ENCODE assay signal across 8 cellular contexts in the genomic region with DNA sequence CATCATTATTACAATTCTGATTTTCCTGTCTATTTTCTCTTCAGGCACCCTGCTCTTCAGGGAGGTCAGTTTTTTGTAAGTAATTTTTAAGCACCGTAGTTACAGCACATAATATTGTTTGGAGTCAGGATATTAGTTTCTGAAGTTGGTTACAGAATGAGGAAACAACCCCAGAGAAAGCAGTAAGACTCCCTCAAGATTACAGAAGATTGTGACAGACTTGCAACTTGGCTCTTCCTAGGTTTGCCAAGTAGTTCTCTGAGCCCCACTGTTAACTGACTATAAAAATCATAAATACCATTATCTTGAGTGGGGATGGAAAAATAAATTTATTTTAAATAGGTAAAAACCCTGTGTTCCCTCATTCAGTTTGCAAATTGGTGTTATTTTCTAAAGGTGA. TPM values are rescaled to one million over a fixed set of nuclear protein-coding genes. Genes with fewer than 3 reads are reported as not detected.
A peak's percentile ranks its signal among the peaks of the same experiment; 100 is the strongest.
DNase-seq lines count a peak whose midpoint lies in the region; ATAC-seq, FAIRE-seq and TF ChIP-seq lines count a peak whose summit lies in the region.

No MANE protein-coding gene starts in this region.

- peaks cover 11% of the 10 kb centered on the region for H3K79me1 ChIP-seq in mesendoderm (ENCODE audit: low read length)

- H3K27ac ChIP-seq in ACC112 (ENCODE audit: low read depth, low read length) (no peak overlapping the region), GM12878 (ENCODE audit: control insufficient read depth, insufficient read depth) (peak overlapping the region; percentile 82), mesendoderm (ENCODE audit: low read depth, low read length) (no peak overlapping the region)

- POLR2A ChIA-PET in GM12878 (lab: Charles Lee): interaction anchor here (0.8 kb wide), 1 partner anchor 24 kb away, joined by 3 read pairs; no protein-coding TSS in a partner anchor

- H4K5ac ChIP-seq in mesendoderm (ENCODE audit: low read length): no peak overlapping the region

- CTCF ChIA-PET in GM12878 (lab: Yijun Ruan, JAX): interaction anchor here (1.1 to 1.7 kb wide), 2 partner anchors 26 to 179 kb away, joined by 3 to 4 read pairs; no protein-coding TSS in a partner anchor

- H3K4me2 ChIP-seq in GM12878 (ENCODE audit: control insufficient read depth, insufficient read depth): peak overlapping the region; percentile 71
- peak overlapping the region; percentile 99 for H3K4me2 ChIP-seq in mesendoderm (ENCODE audit: low read length)

- H3K9ac ChIP-seq in GM12878 (ENCODE audit: control insufficient read depth, insufficient read depth, low read length): peak overlapping the region; percentile 92
- peak overlapping the region; percentile 91 for H3K9ac ChIP-seq in mesendoderm (ENCODE audit: low read length)

- H2AFZ ChIP-seq in ACC112 (ENCODE audit: low read length, unreplicated experiment): no peak overlapping the region
- H2AFZ ChIP-seq in GM12878 (ENCODE audit: control insufficient read depth, low read depth, low read length): no peak overlapping the region; the same call in 1 of the 2 replicates

- H2AK5ac ChIP-seq in mesendoderm (ENCODE audit: low read length): no peak overlapping the region

- no peak for FAIRE-seq in GM12878 (lab: Jason Lieb, UNC)

- in situ Hi-C loops in KBM-7 (cut with MboI; ENCODE audit: low pct_unique_long_range_greater_than_20kb, low sequenced_read_pairs): no loop called here
- in situ Hi-C loops in GM12878 (cut with MboI): loop anchor here (10.0 kb wide), 1 partner anchor 161 kb away; no protein-coding TSS in a partner anchor

- intact Hi-C loops in GM12878 (cut with micrococcal nuclease; ENCODE audit: unreplicated experiment): loop anchor here (2.0 to 10.0 kb wide), 2 partner anchors 167 to 471 kb away; a partner anchor contains a TSS

- no peak for TF ChIP-seq EP300 in GM12878 (IDR thresholded peaks at IDR 0.05; ENCODE audit: borderline replicate concordance in 1 of 2, control insufficient read depth in 1 of 2, low read depth in 2 of 2, low read length in 2 of 2)

- peak overlapping the region; percentile 96 for H3K4me3 ChIP-seq in ACC112 (ENCODE audit: low read depth, low read length)
- H3K4me3 ChIP-seq in GM12878: peak overlapping the region; percentile 92
- H3K4me3 ChIP-seq in mesendoderm (ENCODE audit: low read length): peak overlapping the region; percentile 98

- no peaks in the 10 kb centered on the region for H3K9me3 ChIP-seq in GM12878 (replicated peaks; ENCODE audit: control insufficient read depth, insufficient read depth, low read length)

- H3K79me2 ChIP-seq in ACC112 (ENCODE audit: control insufficient read depth, insufficient read depth, low read length, unreplicated experiment): peaks cover 60% of the 10 kb centered on the region
- peaks cover 60% of the 10 kb centered on the region for H3K79me2 ChIP-seq in GM12878 (ENCODE audit: control insufficient read depth, insufficient read depth, low read length)
- H3K79me2 ChIP-seq in mesendoderm (ENCODE audit: control insufficient read depth, insufficient read depth, low read length): peaks cover 53% of the 10 kb centered on the region

- no peaks in the 10 kb centered on the region; the same call in 1 of the 2 replicates for H4K20me1 ChIP-seq in GM12878 (ENCODE audit: control insufficient read depth, insufficient read depth)

- ATAC-seq in GM12878: no peak
- ATAC-seq in HG03159 (IDR thresholded peaks at IDR 0.05; ENCODE audit: unreplicated experiment): no peak
- ATAC-seq in HG02642 (IDR thresholded peaks at IDR 0.05; ENCODE audit: poor library complexity, unreplicated experiment): no peak

- H2BK5ac ChIP-seq in mesendoderm (ENCODE audit: low read length): no peak overlapping the region

- no peaks in the 10 kb centered on the region for H3K27me3 ChIP-seq in ACC112 (ENCODE audit: insufficient read depth, low read length)
- no peaks in the 10 kb centered on the region for H3K27me3 ChIP-seq in GM12878 (replicated peaks in 1 of 2; ENCODE audit: control insufficient read depth in 2 of 2, insufficient read depth in 2 of 2, low read length in 1 of 2)
- H3K27me3 ChIP-seq in mesendoderm (ENCODE audit: insufficient read depth, low read length, poor library complexity): no peaks in the 10 kb centered on the region

- SMC1A ChIA-PET in GM12878 (lab: Charles Lee; ENCODE audit: uncharacterized antibody, unreplicated experiment): interaction anchor here (0.7 to 3.0 kb wide), 5 partner anchors 11 to 196 kb away, joined by 3 to 11 read pairs (median 3); no protein-coding TSS in a partner anchor

- no peak overlapping the region for H2BK15ac ChIP-seq in mesendoderm (replicated peaks; ENCODE audit: low read depth)

- no peak for TF ChIP-seq POLR2A in GM12878 (IDR thresholded peaks at IDR 0.05; ENCODE audit: low read depth, low read length)

- no peak for TF ChIP-seq CTCF in GM12878 (IDR thresholded peaks at IDR 0.05 in 2 of 3, conservative IDR thresholded peaks at IDR 0.05 in 1 of 3; ENCODE audit: control insufficient read depth in 2 of 3, extremely low read depth in 1 of 3, insufficient read depth in 1 of 3, low read depth in 3 of 3, low read length in 3 of 3)

- RAD21 ChIA-PET in GM12878 (lab: Charles Lee; ENCODE audit: unreplicated experiment): no interaction called here

- no TSS peak for BruUV-seq in GM12878 (replicated peaks; lab: Mats Ljungman, UMichigan)

- H3K4me1 ChIP-seq in ACC112 (ENCODE audit: control insufficient read depth, insufficient read depth, low read length, unreplicated experiment) (peaks cover 32% of the 10 kb centered on the region), GM12878 (ENCODE audit: control insufficient read depth, insufficient read depth, low read length) (peaks cover 10% of the 10 kb centered on the region), mesendoderm (ENCODE audit: control insufficient read depth, low read depth, low read length) (peaks cover 2% of the 10 kb centered on the region)

- DNase-seq in KBM-7 (peak; percentile 30), GM12878 (ENCODE audit: low read depth, low spot score) (no peak), mesendoderm (no peak), islet precursor cell (no peak)
- DNase-seq in stimulated activated CD4-positive, alpha-beta T cell treated with anti-CD3 and anti-CD28 coated beads, Interleukin-12 subunit alpha, Interleukin-12 subunit beta, amount 100 ng/mL, for 4 hours: no peak

- 0% methylated on average over 1 of the region's 1 CpG for WGBS in GM12878 (ENCODE audit: insufficient coverage, insufficient replicate concordance, low lambda C conversion rate, missing lambda C conversion rate)
- WGBS in mesendoderm (ENCODE audit: extremely low coverage, insufficient coverage, low lambda C conversion rate): no CpG with 5 or more reads among the region's 1 CpG

- no peak overlapping the region for H3K56ac ChIP-seq in mesendoderm (ENCODE audit: low read length)

- H3K4ac ChIP-seq in mesendoderm (ENCODE audit: low read depth, low read length): no peak overlapping the region

- H3K18ac ChIP-seq in mesendoderm (ENCODE audit: low read length): no peak overlapping the region

- TF ChIP-seq RAD21 in GM12878 (IDR thresholded peaks at IDR 0.05; ENCODE audit: insufficient read depth, low read depth, low read length): no peak

- H3K36me3 ChIP-seq in ACC112 (ENCODE audit: insufficient read depth, low read length): no peaks in the 10 kb centered on the region
- peaks cover 0 to 15% of the 10 kb centered on the region in 2 experiments; a peak in 1 of 4 replicates for H3K36me3 ChIP-seq in GM12878 (ENCODE audit: control insufficient read depth in 2 of 2, insufficient read depth in 2 of 2, low read length in 1 of 2)
- no peaks in the 10 kb centered on the region for H3K36me3 ChIP-seq in mesendoderm (ENCODE audit: control insufficient read depth, insufficient read depth, low read length)

- H3K23ac ChIP-seq in mesendoderm (ENCODE audit: low read length): no peak overlapping the region

- no peak overlapping the region for H4K8ac ChIP-seq in mesendoderm (ENCODE audit: low read depth, low read length)

- no peak overlapping the region for H2BK120ac ChIP-seq in mesendoderm (ENCODE audit: low read depth, low read length)

TF ChIP-seq in GM12878, 131 proteins besides CTCF, POLR2A, EP300 and RAD21:
- TF ChIP-seq TCF3 (IDR thresholded peaks at IDR 0.05; ENCODE audit: borderline replicate concordance, insufficient read depth, low read depth, low read length): no peak

RNA-seq across cellular contexts. Expression of a gene that starts 1.0 kb away (rescaled TPM):
- total RNA-seq in GM12878 (2013; cell fraction: nucleolus; rRNA removed): 138 TPM in 2 replicates
- total RNA-seq in GM12878 (2014; rRNA removed) (41.5 and 48.3 TPM in 2 replicates), GM12878 (2014; rRNA removed; fragmentation: Illumina TruSeq; extraction: Trizol) (49.5 and 55.6 TPM in 2 replicates), GM12878 (2021) (47.8 and 52.4 TPM in 2 replicates)
- polyA plus RNA-seq in GM12878 (2011; ENCODE audit: low read depth): 21.3 TPM
- polyA plus RNA-seq in GM12878 (2011; rRNA removed) (75.3 and 87.2 TPM in 2 replicates), GM12878 (2014; fragmentation: Illumina TruSeq; extraction: Trizol) (46.2 and 47.1 TPM in 2 replicates), GM12878 (2014; fragmentation: Nextera tagmentation; extraction: Ambion mirVana) (10 to 100 TPM; 45.9 to 49.8 TPM), GM12878 (2014; rRNA removed) (42.3 and 43.2 TPM in 2 replicates), GM12878 (2016; fragmentation: Nextera tagmentation; extraction: Ambion mirVana) (10 to 100 TPM; 46.0 to 46.6 TPM)
- 69.7 and 89.4 TPM in 2 replicates for polyA plus RNA-seq in GM12878 (2011; cell fraction: cytosol; rRNA removed)
- 54.1 and 64.9 TPM in 2 replicates for polyA plus RNA-seq in GM12878 (2011; cell fraction: nucleus; rRNA removed)
- 16.2 and 21.8 TPM in 2 replicates for polyA plus RNA-seq in GM12878 (2012)
- polyA minus RNA-seq in GM12878 (2011; rRNA and poly(A)+ RNA removed): 127 and 145 TPM in 2 replicates
- polyA minus RNA-seq in GM12878 (2011; cell fraction: cytosol; rRNA and poly(A)+ RNA removed): 47.1 and 52.7 TPM in 2 replicates
- polyA minus RNA-seq in GM12878 (2011; cell fraction: nucleus; rRNA and poly(A)+ RNA removed): 53.0 and 58.2 TPM in 2 replicates
- polyA plus RNA-seq in mesendoderm (2013, experiment 1 of 2): 36.5 TPM
- polyA plus RNA-seq in mesendoderm (2013, experiment 2 of 2): 35.9 TPM
